16 cellular contexts compared by ENCODE assay signal in the genomic region with DNA sequence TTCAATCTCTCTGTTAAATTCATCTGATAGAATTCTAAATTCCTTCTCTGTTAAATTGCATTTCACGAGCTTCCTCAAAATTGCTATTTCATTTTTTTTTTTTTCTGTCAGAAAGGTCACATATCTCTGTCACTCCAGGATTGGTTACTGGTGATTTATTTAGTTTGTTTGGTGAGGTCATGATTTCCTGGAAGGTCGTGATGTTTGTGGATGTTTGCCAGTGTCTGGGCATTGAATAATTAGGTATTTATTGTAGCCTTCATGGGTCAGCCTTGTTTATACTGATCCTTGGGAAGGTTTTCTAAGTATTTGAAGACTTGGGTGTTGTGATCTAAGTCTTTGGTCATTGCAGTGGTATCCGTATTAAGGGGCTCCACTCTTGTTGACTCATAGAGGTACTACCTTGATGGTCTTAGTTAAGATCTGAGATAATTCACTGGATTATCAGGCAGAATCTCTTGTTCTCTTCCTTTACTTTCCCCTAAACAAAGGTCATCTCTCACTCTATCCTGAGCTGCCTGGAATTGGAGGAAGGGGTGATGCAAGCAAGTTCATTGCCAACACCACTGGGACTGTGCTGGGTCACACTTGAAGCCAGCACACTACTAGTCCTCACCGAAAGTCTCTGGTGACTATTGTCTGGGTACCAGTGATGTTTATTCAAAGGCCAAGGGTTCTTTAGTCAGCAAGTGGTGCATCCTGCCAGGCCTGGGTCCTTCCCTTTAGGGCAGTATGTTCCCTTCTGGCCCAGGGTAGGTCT.
"Had no signal": no experiment of that assay in that cellular context is flagged by ENCODE, and none has a peak within 500 bp of the region (broad histone marks: within the 10 kb centered on the region; RNA-seq: fewer than 3 reads in every experiment).

No MANE protein-coding gene starts in this region.

- DNase-seq: effector memory CD8-positive, alpha-beta T cell; esophagus squamous epithelium; foreskin fibroblast; immature natural killer cell; kidney; left cardiac atrium; left ventricle myocardium superior; mammary epithelial cell; naive thymus-derived CD4-positive, alpha-beta T cell; nephron progenitor cell; small intestine; stimulated activated CD4-positive, alpha-beta T cell treated with anti-CD3 and anti-CD28 coated beads, Interleukin-2, amount 100 ng/mL, for 48 hours; stimulated activated naive CD4-positive, alpha-beta T cell treated with Interleukin-2 at 50 U/mL for 16 hours had no signal

- H3K4me3 ChIP-seq: esophagus squamous epithelium had no signal

- H3K27me3 Mint-ChIP-seq: effector memory CD8-positive, alpha-beta T cell; naive thymus-derived CD4-positive, alpha-beta T cell; type B pancreatic cell had no signal

- H3K27ac ChIP-seq: esophagus squamous epithelium, parathyroid adenoma had no signal

- H3K9ac ChIP-seq: parathyroid adenoma had no signal

- H3K27ac Mint-ChIP-seq: effector memory CD8-positive, alpha-beta T cell; immature natural killer cell; type B pancreatic cell had no signal

- H3K27me3 ChIP-seq: esophagus squamous epithelium had no signal

- H3K4me3 Mint-ChIP-seq: effector memory CD8-positive, alpha-beta T cell; immature natural killer cell; naive thymus-derived CD4-positive, alpha-beta T cell; nephron progenitor cell; type B pancreatic cell had no signal

- H3K79me2 ChIP-seq: parathyroid adenoma had no signal

- FAIRE-seq: kidney, small intestine, urothelium cell line had no signal

- H3K9me3 ChIP-seq: esophagus squamous epithelium had no signal

- H3K4me1 Mint-ChIP-seq: immature natural killer cell; naive thymus-derived CD4-positive, alpha-beta T cell; nephron progenitor cell had no signal

- H2AFZ ChIP-seq: parathyroid adenoma had no signal

- ATAC-seq: effector memory CD8-positive, alpha-beta T cell; left cardiac atrium; naive thymus-derived CD4-positive, alpha-beta T cell had no signal

- H3K4me1 ChIP-seq: esophagus squamous epithelium, parathyroid adenoma had no signal
